In the genomic region with DNA sequence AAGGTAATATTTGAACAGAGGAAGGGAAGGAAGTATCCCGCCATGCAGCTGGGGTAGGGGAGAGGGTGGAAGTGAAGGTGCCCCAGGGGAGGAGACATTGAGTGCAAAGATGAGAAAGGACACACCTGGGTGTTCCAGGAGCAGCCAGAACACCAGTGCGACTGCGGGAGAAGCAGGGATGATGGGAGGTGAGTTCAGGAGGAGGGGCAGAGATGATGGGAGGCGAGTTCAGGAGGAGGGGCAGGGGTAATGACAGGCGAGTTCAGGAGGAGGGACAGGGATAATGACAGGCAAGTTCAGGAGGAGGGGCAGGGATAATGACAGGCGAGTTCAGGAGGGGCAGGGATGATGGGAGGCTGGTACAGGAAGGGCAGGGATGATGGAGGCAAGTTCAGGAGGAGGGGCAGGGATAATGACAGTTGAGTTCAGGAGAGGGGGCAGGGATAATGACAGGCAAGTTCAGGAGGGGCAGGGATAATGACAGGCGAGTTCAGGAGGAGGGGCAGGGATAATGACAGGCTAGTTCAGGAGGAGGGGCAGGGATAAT, we compare ENCODE assay signal across 16 cellular contexts. TPM values are rescaled to one million over a fixed set of nuclear protein-coding genes. Genes with fewer than 3 reads are reported as not detected.
DNase-seq lines count a peak whose midpoint lies in the region; ATAC-seq and TF ChIP-seq lines count a peak whose summit lies in the region.
"Had no signal": no experiment of that assay in that cellular context is flagged by ENCODE, and none has a peak within 500 bp of the region (broad histone marks: within the 10 kb centered on the region; RNA-seq: fewer than 3 reads in every experiment).

No MANE protein-coding gene starts in this region.

- no peak overlapping the region for H2AFZ ChIP-seq in smooth muscle cell (ENCODE audit: low read depth)

- no peak for ATAC-seq in HG02642 (IDR thresholded peaks at IDR 0.05; ENCODE audit: poor library complexity, unreplicated experiment)
- ATAC-seq: A549, Right ventricle myocardium inferior, SK-N-SH treated with all-trans-retinoic acid at 6 μM for 48 hours had no signal

- H3K4me1 Mint-ChIP-seq in endodermal cell = peaks cover 12% of the 10 kb centered on the region

- no peak overlapping the region for H3K27ac Mint-ChIP-seq in endodermal cell

- H3K4me3 ChIP-seq in endodermal cell (ENCODE audit: low read length) (no peak overlapping the region), vagina (no peak overlapping the region), smooth muscle cell (no peak overlapping the region)
- H3K4me3 ChIP-seq: A549 had no signal

- peak overlapping the region; percentile 32; the same call in 1 of the 2 replicates for H3K27ac ChIP-seq in 22Rv1
- H3K27ac ChIP-seq in endodermal cell (ENCODE audit: low read depth, low read length) = no peak overlapping the region
- no peak overlapping the region for H3K27ac ChIP-seq in vagina
- no peak overlapping the region for H3K27ac ChIP-seq in smooth muscle cell (ENCODE audit: low read depth)
- H3K27ac ChIP-seq: A549, C4-2B had no signal

- H3F3A ChIP-seq in smooth muscle cell (ENCODE audit: low read depth) = no peaks in the 10 kb centered on the region

- H3K9me3 Mint-ChIP-seq in endodermal cell = no peaks in the 10 kb centered on the region

- no peaks in the 10 kb centered on the region for H3K36me3 Mint-ChIP-seq in endodermal cell (ENCODE audit: low read depth)

- no peak for TF ChIP-seq POLR2A in vagina (IDR thresholded peaks at IDR 0.05)

- no peaks in the 10 kb centered on the region for H3K79me2 ChIP-seq in smooth muscle cell (ENCODE audit: low read depth)

- no peak overlapping the region for H3K4me3 Mint-ChIP-seq in endodermal cell

- WGBS in endodermal cell (ENCODE audit: insufficient coverage in 1 of 2, insufficient read length in 1 of 2), 2 experiments = 39 to 45% methylated on average over 4 to 7 of the region's 7 CpGs
- WGBS in smooth muscle cell (ENCODE audit: low lambda C conversion rate) = 45% methylated on average over 7 of the region's 7 CpGs

- H3K4me2 ChIP-seq in smooth muscle cell = no peak overlapping the region
- H3K4me2 ChIP-seq: A549 had no signal

- H3K9ac ChIP-seq in endodermal cell (ENCODE audit: extremely low read depth, low read length, poor library complexity, severe bottlenecking) (no peak overlapping the region), smooth muscle cell (ENCODE audit: low read depth) (no peak overlapping the region)

- H3K9me3 ChIP-seq in endodermal cell (ENCODE audit: control insufficient read depth, low read length) (no peaks in the 10 kb centered on the region), vagina (no peaks in the 10 kb centered on the region), smooth muscle cell (replicated peaks; ENCODE audit: low read depth) (no peaks in the 10 kb centered on the region)
- H3K9me3 ChIP-seq: A549 had no signal

- H3K36me3 ChIP-seq in endodermal cell (ENCODE audit: control insufficient read depth, insufficient read depth, low read length) = no peaks in the 10 kb centered on the region
- no peaks in the 10 kb centered on the region for H3K36me3 ChIP-seq in vagina
- no peaks in the 10 kb centered on the region for H3K36me3 ChIP-seq in smooth muscle cell (ENCODE audit: low read depth)

- no peak for TF ChIP-seq CTCF in 22Rv1 (IDR thresholded peaks at IDR 0.05)
- TF ChIP-seq CTCF in endodermal cell (conservative IDR thresholded peaks at IDR 0.05) = no peak
- TF ChIP-seq CTCF in vagina (IDR thresholded peaks at IDR 0.05) = no peak
- no peak for TF ChIP-seq CTCF in smooth muscle cell (IDR thresholded peaks at IDR 0.05; ENCODE audit: borderline replicate concordance, insufficient read depth, poor library complexity, severe bottlenecking)

- peak in 2 of 3 experiments; percentile 58 to 77 for DNase-seq in NCI-H1417 (lab: John Stamatoyannopoulos, UW)
- DNase-seq in NCI-H748 (lab: John Stamatoyannopoulos, UW; ENCODE audit: unreplicated experiment) = peak; percentile 81
- peak; percentile 66 for DNase-seq in endodermal cell
- DNase-seq in vagina (ENCODE audit: extremely low spot score in 2 of 2) = no peak
- no peak for DNase-seq in activated effector memory CD4-positive, alpha-beta T cell treated with Interleukin-2 at 50 U/mL for 16 hours
- DNase-seq in smooth muscle cell (lab: John Stamatoyannopoulos, UW; ENCODE audit: unreplicated experiment) = no peak
- DNase-seq: H7, NCI-H1436 treated with DMSO at 0.1 percent for 48 hours, NCI-H2171, NCI-H510A treated with DMSO at 0.1 percent for 48 hours had no signal

- H3K27me3 Mint-ChIP-seq in endodermal cell (ENCODE audit: insufficient read depth) = peaks cover 10% of the 10 kb centered on the region

- no peaks in the 10 kb centered on the region for H3K27me3 ChIP-seq in endodermal cell (ENCODE audit: control insufficient read depth, insufficient read depth, low read length, poor library complexity, severe bottlenecking)
- no peaks in the 10 kb centered on the region for H3K27me3 ChIP-seq in vagina
- H3K27me3 ChIP-seq in smooth muscle cell (ENCODE audit: low read depth) = peaks cover 48% of the 10 kb centered on the region

- intact Hi-C loops in vagina (cut with DNase I) = no loop called here

- no peaks in the 10 kb centered on the region for H4K20me1 ChIP-seq in smooth muscle cell (ENCODE audit: low read depth)

- H3K4me1 ChIP-seq in endodermal cell (ENCODE audit: control insufficient read depth, insufficient read depth, low read length) (no peaks in the 10 kb centered on the region), vagina (no peaks in the 10 kb centered on the region), smooth muscle cell (ENCODE audit: low read depth) (no peaks in the 10 kb centered on the region)
- H3K4me1 ChIP-seq: A549 had no signal

RNA-seq across cellular contexts. Expression of gene SPOCK1, which starts 17.2 kb away (rescaled TPM):
- total RNA-seq in endodermal cell (10 to 100 TPM; 25.8 to 39.8 TPM), vagina (70.7 TPM), smooth muscle cell (56.2 and 57.7 TPM in 2 replicates)
- 15.1 TPM for polyA plus RNA-seq in endodermal cell (2013, experiment 1 of 2)
- 15.4 TPM for polyA plus RNA-seq in endodermal cell (2013, experiment 2 of 2)
- 55.9 and 80.0 TPM in 2 replicates for polyA plus RNA-seq in smooth muscle cell

Comparison
In these comparisons a context has a peak if more than half of its experiments do, and no peak if none do; other contexts are left out.
1. DNase-seq: peak in NCI-H1417 (2 of 3), NCI-H748 (single experiment) and endodermal cell (single experiment); none in vagina (0 of 2), activated effector memory CD4-positive, alpha-beta T cell treated with Interleukin-2 at 50 U/mL for 16 hours (single experiment) and smooth muscle cell (single experiment).